In genomic region chrX:112630187-112630586, GRCh38 we compare ENCODE assay signal across 25 cellular contexts. TPM values are rescaled to one million over a fixed set of nuclear protein-coding genes. Genes with fewer than 3 reads are reported as not detected.
A peak's percentile ranks its signal among the peaks of the same experiment; 100 is the strongest.
DNase-seq lines count a peak whose midpoint lies in the region; TF ChIP-seq lines count a peak whose summit lies in the region.
"Had no signal": no experiment of that assay in that cellular context is flagged by ENCODE, and none has a peak within 500 bp of the region (broad histone marks: within the 10 kb centered on the region; RNA-seq: fewer than 3 reads in every experiment).

No MANE protein-coding gene starts in this region.

- no peaks in the 10 kb centered on the region for H3K36me3 ChIP-seq in adipocyte (ENCODE audit: control insufficient read depth, insufficient read depth, low read length, severe bottlenecking)
- no peaks in the 10 kb centered on the region for H3K36me3 ChIP-seq in tibial nerve
- H3K36me3 ChIP-seq: BLaER1, HAP-1, SJCRH30 had no signal

- H3K9ac ChIP-seq in adipocyte (ENCODE audit: low read length) = no peak overlapping the region
- H3K9ac ChIP-seq: BLaER1 had no signal

- peaks cover 10% of the 10 kb centered on the region for H3K27me3 ChIP-seq in adipocyte (replicated peaks; ENCODE audit: control insufficient read depth, insufficient read depth, low read length)
- H3K27me3 ChIP-seq in tibial nerve = peaks cover 0 to 15% of the 10 kb centered on the region in 2 donors
- H3K27me3 ChIP-seq: SJCRH30 had no signal

- 53 to 70% methylated on average over 3 to 4 of the region's 4 CpGs for WGBS in tibial nerve, 2 donors

- TF ChIP-seq EP300 in tibial nerve (IDR thresholded peaks at IDR 0.05) = no peak

- H3K27ac ChIP-seq in tibial nerve = no peak overlapping the region
- H3K27ac ChIP-seq: A549, BLaER1, SJCRH30 had no signal

- H3K9me3 ChIP-seq in adipocyte (ENCODE audit: control insufficient read depth, low read length) (no peaks in the 10 kb centered on the region), tibial nerve (no peaks in the 10 kb centered on the region)
- H3K9me3 ChIP-seq: A549, BLaER1, HAP-1, SJCRH30 had no signal

- H3K4me1 ChIP-seq in adipocyte (ENCODE audit: control insufficient read depth, insufficient read depth, low read length) (peaks cover 12% of the 10 kb centered on the region), tibial nerve (no peaks in the 10 kb centered on the region)
- H3K4me1 ChIP-seq: A549, BLaER1, HAP-1, SJCRH30 had no signal

- no peak overlapping the region for H3K4me3 ChIP-seq in adipocyte (ENCODE audit: low read length)
- H3K4me3 ChIP-seq in tibial nerve = no peak overlapping the region
- H3K4me3 ChIP-seq: A549, BLaER1, GM12878, GM23338, HAP-1, K562, SJCRH30 had no signal

- no peak for TF ChIP-seq CTCF in tibial nerve (IDR thresholded peaks at IDR 0.05)

- no peak for TF ChIP-seq POLR2A in tibial nerve (IDR thresholded peaks at IDR 0.05)

- DNase-seq in AG08395 (ENCODE audit: low spot score) = peak; percentile 43
- DNase-seq in GM03348 (ENCODE audit: low spot score) = peak; percentile 14
- peak; percentile 15 for DNase-seq in adipocyte (ENCODE audit: low read depth)
- peak; percentile 62 for DNase-seq in fibroblast of the conjunctiva (ENCODE audit: low read depth)
- no peak for DNase-seq in NCI-H2196 treated with DMSO at 0.1 percent for 48 hours (lab: John Stamatoyannopoulos, UW; ENCODE audit: unreplicated experiment)
- no peak for DNase-seq in NCI-H1092 (lab: John Stamatoyannopoulos, UW)
- no peak for DNase-seq in tibial nerve (ENCODE audit: low spot score in 2 of 2)
- DNase-seq: CD4-positive, alpha-beta T cell; COR-L47; DMS79; MM.1S; NCI-H1048; NCI-H1436; NCI-H187 treated with DMSO at 0.1 percent for 48 hours; NCI-H226; NCI-H524; NCI-H82; SJCRH30 had no signal

RNA-seq across cellular contexts. Expression of gene LHFPL1, which starts 49.6 kb away (rescaled TPM):
- not detected for total RNA-seq in tibial nerve
- total RNA-seq: K562, LHCN-M2 had no signal

Comparison
In these comparisons a context has a peak if more than half of its experiments do, and no peak if none do; other contexts are left out.
1. DNase-seq: peak in AG08395 (single experiment), GM03348 (single experiment), adipocyte (single experiment) and fibroblast of the conjunctiva (single experiment); none in NCI-H2196 treated with DMSO at 0.1 percent for 48 hours (single experiment), NCI-H1092 (single experiment) and tibial nerve (0 of 2).